ENCODE assay signal across 8 cellular contexts in genomic region chr19:18117692-18118378, GRCh38. TPM values are rescaled to one million over a fixed set of nuclear protein-coding genes. Genes with fewer than 3 reads are reported as not detected.
A peak's percentile ranks its signal among the peaks of the same experiment; 100 is the strongest.
DNase-seq lines count a peak whose midpoint lies in the region; ATAC-seq and TF ChIP-seq lines count a peak whose summit lies in the region.

No MANE protein-coding gene starts in this region.

- 0 to 1% methylated on average over 64 to 86 of the region's 86 CpGs for WGBS in lung, 2 donors

- H3K36me3 Mint-ChIP-seq in activated CD4-positive, alpha-beta memory T cell treated with anti-CD3 and anti-CD28 coated beads, Interleukin-2, amount 10 ng/mL, durations not matched to agents 7 days and 5 days (ENCODE audit: low read depth) = peaks cover 10% of the 10 kb centered on the region

- no peak for TF ChIP-seq CTCF in lung (IDR thresholded peaks at IDR 0.05; ENCODE audit: control extremely low read depth, extremely low read depth)

- peak overlapping the region; percentile 90 for H3K27ac Mint-ChIP-seq in activated CD4-positive, alpha-beta memory T cell treated with anti-CD3 and anti-CD28 coated beads, Interleukin-2, amount 10 ng/mL, durations not matched to agents 7 days and 5 days

- H3K4me3 Mint-ChIP-seq in activated CD4-positive, alpha-beta memory T cell treated with anti-CD3 and anti-CD28 coated beads, Interleukin-2, amount 10 ng/mL, durations not matched to agents 7 days and 5 days = peak overlapping the region; percentile 79

- no peaks in the 10 kb centered on the region for H3K9me3 Mint-ChIP-seq in activated CD4-positive, alpha-beta memory T cell treated with anti-CD3 and anti-CD28 coated beads, Interleukin-2, amount 10 ng/mL, durations not matched to agents 7 days and 5 days

- peaks cover 0 to 2% of the 10 kb centered on the region in 2 donors for H3K9me3 ChIP-seq in lung (ENCODE audit: control insufficient read depth in 2 of 2, insufficient read depth in 1 of 2, low read length in 1 of 2)

- CTCF ChIA-PET in activated CD4-positive, alpha-beta memory T cell treated with anti-CD3 and anti-CD28 coated beads, Interleukin-2, amount 10 ng/mL, durations not matched to agents 7 days and 5 days (lab: Charles Lee) = interaction anchor here (0.9 to 2.8 kb wide), 6 partner anchors 8 to 135 kb away, joined by 3 to 12 read pairs (median 4); partner anchors contain the start of gene PIK3R2

- H3K4me3 ChIP-seq in lung = peak overlapping the region; percentile 56

- DNase-seq in AML-193 (lab: John Stamatoyannopoulos, UW) (peak; percentile 75 to 77), GM19240 (ENCODE audit: insufficient read length, low spot score) (peak; percentile 96), NCI-H82 (lab: John Stamatoyannopoulos, UW) (peak; percentile 97), ecto neural progenitor cell (ENCODE audit: low spot score) (peak; percentile 96), lung (ENCODE audit: low spot score) (peak; percentile 91)
- DNase-seq in activated CD4-positive, alpha-beta memory T cell treated with anti-CD3 and anti-CD28 coated beads, Interleukin-2, amount 10 ng/mL, durations not matched to agents 7 days and 5 days = peak; percentile 96
- DNase-seq in stimulated activated CD4-positive, alpha-beta T cell treated with anti-CD3 and anti-CD28 coated beads, Interleukin-4, amount 100 ng/mL, for 48 hours (ENCODE audit: low read depth in 2 of 2) = peak; percentile 93 to 94

- peak overlapping the region; percentile 36 to 41 for H3K27ac ChIP-seq in lung (ENCODE audit: low read depth in 1 of 2, low read length in 1 of 2)

- H3K27me3 ChIP-seq in lung (ENCODE audit: control insufficient read depth, insufficient read depth) = no peaks in the 10 kb centered on the region

- H3K4me1 ChIP-seq in lung (ENCODE audit: control insufficient read depth in 2 of 2, insufficient read depth in 2 of 2, low read length in 2 of 2) = peaks cover 0 to 13% of the 10 kb centered on the region in 2 donors

- H3K27me3 Mint-ChIP-seq in activated CD4-positive, alpha-beta memory T cell treated with anti-CD3 and anti-CD28 coated beads, Interleukin-2, amount 10 ng/mL, durations not matched to agents 7 days and 5 days = no peaks in the 10 kb centered on the region

- ATAC-seq in HG03469 (IDR thresholded peaks at IDR 0.05; ENCODE audit: unreplicated experiment) (peak; percentile 41), lung (ENCODE audit: insufficient read depth, low FRiP score) (peak; percentile 93)

- H3K4me1 Mint-ChIP-seq in activated CD4-positive, alpha-beta memory T cell treated with anti-CD3 and anti-CD28 coated beads, Interleukin-2, amount 10 ng/mL, durations not matched to agents 7 days and 5 days = peaks cover 40% of the 10 kb centered on the region

- POLR2A ChIA-PET in activated CD4-positive, alpha-beta memory T cell treated with anti-CD3 and anti-CD28 coated beads, Interleukin-2, amount 10 ng/mL, durations not matched to agents 7 days and 5 days (lab: Charles Lee) = interaction anchor here (0.9 to 3.2 kb wide), 7 partner anchors 11 to 162 kb away, joined by 3 to 28 read pairs (median 5); partner anchors contain the start of genes MAST3 and PIK3R2

- H3K36me3 ChIP-seq in lung (ENCODE audit: control insufficient read depth in 2 of 2, insufficient read depth in 2 of 2, low read length in 2 of 2) = peaks cover 0 to 5% of the 10 kb centered on the region in 2 donors

RNA-seq across cellular contexts. Expression of gene MAST3, which starts 20.3 kb away (rescaled TPM):
- 10 to 100 TPM; 29.2 to 29.9 TPM for total RNA-seq in activated CD4-positive, alpha-beta memory T cell treated with anti-CD3 and anti-CD28 coated beads, Interleukin-2, amount 10 ng/mL, durations not matched to agents 7 days and 5 days
- 10 to 100 TPM in 1 of 2 donors, 1 to 10 TPM in 1; 6.5 to 24.0 TPM for total RNA-seq in lung
- 10 to 100 TPM in 1 of 2 donors, 1 to 10 TPM in 1; 5.0 to 12.1 TPM for polyA plus RNA-seq in lung

RNA-seq across cellular contexts. Expression of gene IL12RB1, which starts 31.1 kb away (rescaled TPM):
- total RNA-seq in activated CD4-positive, alpha-beta memory T cell treated with anti-CD3 and anti-CD28 coated beads, Interleukin-2, amount 10 ng/mL, durations not matched to agents 7 days and 5 days = 10 to 100 TPM; 66.1 to 70.6 TPM
- total RNA-seq in lung = 1 to 10 TPM; 1.3 to 7.8 TPM
- 1 to 10 TPM; 3.0 to 6.7 TPM for polyA plus RNA-seq in lung

RNA-seq across cellular contexts. Expression of gene PIK3R2, which starts 35.1 kb away (rescaled TPM):
- total RNA-seq in activated CD4-positive, alpha-beta memory T cell treated with anti-CD3 and anti-CD28 coated beads, Interleukin-2, amount 10 ng/mL, durations not matched to agents 7 days and 5 days = 10 to 100 TPM; 10.9 to 11.3 TPM
- total RNA-seq in lung = 10 to 100 TPM; 22.3 to 36.2 TPM
- polyA plus RNA-seq in lung = 10 to 100 TPM in 1 of 2 donors, 1 to 10 TPM in 1; 7.0 to 18.4 TPM

RNA-seq across cellular contexts. Expression of gene IFI30, which starts 55.8 kb away (rescaled TPM):
- 10 to 100 TPM; 48.0 to 55.6 TPM for total RNA-seq in activated CD4-positive, alpha-beta memory T cell treated with anti-CD3 and anti-CD28 coated beads, Interleukin-2, amount 10 ng/mL, durations not matched to agents 7 days and 5 days
- 100 to 1,000 TPM; 205 to 612 TPM for total RNA-seq in lung
- 1,000 to 10,000 TPM in 1 of 2 donors, 100 to 1,000 TPM in 1; 440 to 1,883 TPM for polyA plus RNA-seq in lung

Comparison
In these comparisons a context has a peak if more than half of its experiments do, and no peak if none do; other contexts are left out.
1. Peak in every context shown above with its lines: DNase-seq, ATAC-seq, H3K4me3 ChIP-seq and H3K27ac ChIP-seq.
2. RNA of gene IL12RB1, which starts 31.1 kb away (total RNA-seq): 66.1 to 70.6 TPM in activated CD4-positive, alpha-beta memory T cell treated with anti-CD3 and anti-CD28 coated beads, Interleukin-2, amount 10 ng/mL, durations not matched to agents 7 days and 5 days; 1.3 to 7.8 TPM in lung; every median in the first group is over 4 times any median in the second.